10 cellular contexts compared by ENCODE assay signal in the genomic region with DNA sequence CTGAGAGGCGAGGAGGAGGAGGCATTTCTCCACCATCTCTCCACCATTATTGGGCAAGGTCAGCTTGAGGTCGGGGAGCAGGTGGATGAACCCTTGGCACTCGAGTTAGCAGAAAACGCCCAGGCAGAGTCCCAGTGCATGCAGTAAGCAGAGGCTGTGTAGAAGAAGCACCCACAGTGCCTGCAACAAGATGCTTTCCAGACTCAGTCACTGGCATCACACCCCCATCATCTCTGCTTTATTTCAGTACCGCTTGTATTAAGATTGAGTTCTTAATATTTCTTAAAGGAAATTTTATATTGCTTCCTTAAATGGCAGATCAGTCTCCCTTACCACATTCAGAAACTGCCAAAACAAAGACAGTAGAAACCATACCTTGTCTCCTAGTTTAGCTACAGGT.
"Had no signal": no experiment of that assay in that cellular context is flagged by ENCODE, and none has a peak within 500 bp of the region (broad histone marks: within the 10 kb centered on the region; RNA-seq: fewer than 3 reads in every experiment).

No MANE protein-coding gene starts in this region.

- H3K36me3 Mint-ChIP-seq: activated CD4-positive, alpha-beta memory T cell treated with anti-CD3 and anti-CD28 coated beads for 36 hours; activated naive CD8-positive, alpha-beta T cell had no signal

- H3K9me3 ChIP-seq: breast epithelium, suprapubic skin had no signal

- H3K4me3 ChIP-seq: breast epithelium, suprapubic skin had no signal

- H3K4me3 Mint-ChIP-seq: activated CD4-positive, alpha-beta memory T cell treated with anti-CD3 and anti-CD28 coated beads for 36 hours; activated naive CD8-positive, alpha-beta T cell; T-cell had no signal

- H3K9me3 Mint-ChIP-seq: activated CD4-positive, alpha-beta memory T cell treated with anti-CD3 and anti-CD28 coated beads for 36 hours; T-cell had no signal

- H3K27me3 Mint-ChIP-seq: activated CD4-positive, alpha-beta memory T cell treated with anti-CD3 and anti-CD28 coated beads for 36 hours; activated naive CD8-positive, alpha-beta T cell; T-cell had no signal

- ATAC-seq: T-cell had no signal

- H3K36me3 ChIP-seq: breast epithelium had no signal

- H3K27me3 ChIP-seq: breast epithelium, suprapubic skin had no signal

- H3K27ac Mint-ChIP-seq: activated CD4-positive, alpha-beta memory T cell treated with anti-CD3 and anti-CD28 coated beads for 36 hours; activated naive CD8-positive, alpha-beta T cell; T-cell had no signal

- DNase-seq: activated CD4-positive, alpha-beta memory T cell treated with anti-CD3 and anti-CD28 coated beads for 36 hours; activated CD4-positive, alpha-beta T cell treated with anti-CD3 and anti-CD28 coated beads for 1 hour; activated gamma-delta T cell; activated T-cell treated with anti-CD3 and anti-CD28 coated beads, Interleukin-2, amount 50 U/mL, for 48 hours; small intestine; T-cell; T1000 had no signal
